Comparison of ENCODE assay signal across 20 cellular contexts in genomic region chr10:12835709-12836108, GRCh38.
DNase-seq lines count a peak whose midpoint lies in the region; ATAC-seq and TF ChIP-seq lines count a peak whose summit lies in the region.
"Had no signal": no experiment of that assay in that cellular context is flagged by ENCODE, and none has a peak within 500 bp of the region (broad histone marks: within the 10 kb centered on the region; RNA-seq: fewer than 3 reads in every experiment).

No MANE protein-coding gene starts in this region.

- no peak overlapping the region for H2BK5ac ChIP-seq in IMR-90 (ENCODE audit: low read depth, low read length, poor library complexity, severe bottlenecking)

- TF ChIP-seq CTCF in IMR-90 (conservative IDR thresholded peaks at IDR 0.05; ENCODE audit: low read depth, low read length), result no peak
- TF ChIP-seq CTCF in choroid plexus epithelial cell (conservative IDR thresholded peaks at IDR 0.05; ENCODE audit: low read depth, low read length), result no peak
- TF ChIP-seq CTCF in GM10266 (IDR thresholded peaks at IDR 0.05; ENCODE audit: control insufficient read depth, insufficient read depth, low read depth, missing control alignments), result no peak

- H2AK9ac ChIP-seq in IMR-90 (replicated peaks; ENCODE audit: low read depth, low read length, poor library complexity), result no peak overlapping the region

- H3K9me3 ChIP-seq in IMR-90 (ENCODE audit: control insufficient read depth, insufficient read depth, low read length), result no peaks in the 10 kb centered on the region
- H3K9me3 ChIP-seq: adrenal gland, heart right ventricle, left ventricle myocardium inferior, SJCRH30, upper lobe of right lung had no signal

- in situ Hi-C loops in ACHN (cut with HindIII; ENCODE audit: low pct_ligation_motif_present, low pct_unique_long_range_greater_than_20kb, low sequenced_read_pairs), result no loop called here
- in situ Hi-C loops in IMR-90 (cut with MboI; ENCODE audit: low sequenced_read_pairs), result no loop called here

- H4K8ac ChIP-seq in IMR-90 (ENCODE audit: low read depth in 2 of 2, low read length in 2 of 2), result no peak overlapping the region

- H2BK20ac ChIP-seq in IMR-90 (ENCODE audit: low read depth, low read length), result no peak overlapping the region

- no TSS peak for BruUV-seq in IMR-90 (replicated peaks; lab: Mats Ljungman, UMichigan)

- no CpG with 5 or more reads among the region's 5 CpGs for WGBS in IMR-90 (ENCODE audit: extremely low coverage in 2 of 2, insufficient read length in 1 of 2), 2 experiments

- H2BK15ac ChIP-seq in IMR-90 (ENCODE audit: low read depth, low read length), result no peak overlapping the region

- H3K4me3 Mint-ChIP-seq in activated T-cell treated with anti-CD3 and anti-CD28 coated beads, Interleukin-2, amount 50 U/mL, for 24 hours, result no peak overlapping the region

- TF ChIP-seq POLR2A in IMR-90 (IDR thresholded peaks at IDR 0.05; ENCODE audit: low read depth, low read length), result no peak

- no peak overlapping the region for H4K91ac ChIP-seq in IMR-90 (ENCODE audit: insufficient read depth, low read depth, low read length)

- H3K56ac ChIP-seq in IMR-90 (ENCODE audit: extremely low read depth, insufficient read depth, low read length), result no peak overlapping the region

- intact Hi-C loops in IMR-90 (cut with micrococcal nuclease), result no loop called here

- H3K9me3 Mint-ChIP-seq in activated T-cell treated with anti-CD3 and anti-CD28 coated beads, Interleukin-2, amount 50 U/mL, for 24 hours, result no peaks in the 10 kb centered on the region

- no peak overlapping the region for H4K5ac ChIP-seq in IMR-90 (ENCODE audit: low read depth, low read length)

- H3K36me3 ChIP-seq in IMR-90 (ENCODE audit: control insufficient read depth, insufficient read depth, low read length), result no peaks in the 10 kb centered on the region
- H3K36me3 ChIP-seq: adrenal gland, heart right ventricle, left ventricle myocardium inferior, SJCRH30, upper lobe of right lung, WERI-Rb-1 had no signal

- peak; percentile 74 for ATAC-seq in IMR-90 (ENCODE audit: low read depth)
- no peak for ATAC-seq in GM18867 (IDR thresholded peaks at IDR 0.05; ENCODE audit: unreplicated experiment)
- no peak for ATAC-seq in GM18909 (IDR thresholded peaks at IDR 0.05; ENCODE audit: poor library complexity, unreplicated experiment)
- ATAC-seq: HepG2, upper lobe of right lung had no signal

- no peak overlapping the region for H2AFZ ChIP-seq in IMR-90 (replicated peaks; ENCODE audit: low read length, poor library complexity)

- H3K79me1 ChIP-seq in IMR-90 (ENCODE audit: low read depth in 1 of 2, low read length in 2 of 2), result no peaks in the 10 kb centered on the region

- H3K4me3 ChIP-seq in IMR-90 (ENCODE audit: insufficient read depth, low read depth, low read length), result no peak overlapping the region
- H3K4me3 ChIP-seq in choroid plexus epithelial cell (ENCODE audit: low read depth, low read length), result no peak overlapping the region
- H3K4me3 ChIP-seq: adrenal gland, heart right ventricle, left ventricle myocardium inferior, SJCRH30, upper lobe of right lung had no signal

- H3K4me1 Mint-ChIP-seq in activated T-cell treated with anti-CD3 and anti-CD28 coated beads, Interleukin-2, amount 50 U/mL, for 24 hours (ENCODE audit: low read depth), result no peaks in the 10 kb centered on the region

- peaks cover 6% of the 10 kb centered on the region; the same call in 1 of the 2 replicates for H3K27me3 ChIP-seq in IMR-90 (ENCODE audit: control insufficient read depth, insufficient read depth, low read length)
- H3K27me3 ChIP-seq: adrenal gland, SJCRH30, upper lobe of right lung had no signal

- H4K20me1 ChIP-seq in IMR-90 (ENCODE audit: insufficient read depth, low read length), result no peaks in the 10 kb centered on the region

- no peak overlapping the region for H3K27ac Mint-ChIP-seq in activated T-cell treated with anti-CD3 and anti-CD28 coated beads, Interleukin-2, amount 50 U/mL, for 24 hours

- POLR2A ChIA-PET in IMR-90 (lab: Charles Lee; ENCODE audit: unreplicated experiment), result no interaction called here

- no peak overlapping the region for H3K18ac ChIP-seq in IMR-90 (ENCODE audit: low read depth, low read length)

- CTCF ChIA-PET in IMR-90 (lab: Yijun Ruan, JAX), result no interaction called here

- DNase-seq in ACHN, result peak; percentile 51
- peak; percentile 71 for DNase-seq in IMR-90
- peak; percentile 63 for DNase-seq in choroid plexus epithelial cell (ENCODE audit: low read depth)
- peak; percentile 31 for DNase-seq in myocyte (ENCODE audit: low read depth)
- no peak for DNase-seq in GM10266 (ENCODE audit: extremely low spot score)
- no peak for DNase-seq in activated T-cell treated with anti-CD3 and anti-CD28 coated beads, Interleukin-2, amount 50 U/mL, for 24 hours
- DNase-seq: activated T-cell treated with anti-CD3 and anti-CD28 coated beads for 4 hours; adrenal gland; DND-41; heart right ventricle; left ventricle myocardium inferior; NCI-H1436 treated with DMSO at 0.1 percent for 48 hours; NCI-H748 treated with DMSO at 0.1 percent for 48 hours; SJCRH30; stimulated activated CD4-positive, alpha-beta T cell treated with anti-CD3 and anti-CD28 coated beads, Interleukin-15, amount 100 ng/mL, for 24 hours; upper lobe of right lung; WERI-Rb-1 had no signal

- no peak overlapping the region for H3K23ac ChIP-seq in IMR-90 (ENCODE audit: low read depth, low read length)

- TF ChIP-seq RAD21 in IMR-90 (IDR thresholded peaks at IDR 0.05; ENCODE audit: low read length), result no peak

- H2BK120ac ChIP-seq in IMR-90 (ENCODE audit: low read depth, low read length), result no peak overlapping the region

- no peaks in the 10 kb centered on the region for H3K36me3 Mint-ChIP-seq in activated T-cell treated with anti-CD3 and anti-CD28 coated beads, Interleukin-2, amount 50 U/mL, for 24 hours (ENCODE audit: low read depth)

- peaks cover 6% of the 10 kb centered on the region for H3K27me3 Mint-ChIP-seq in activated T-cell treated with anti-CD3 and anti-CD28 coated beads, Interleukin-2, amount 50 U/mL, for 24 hours

- H3K27ac ChIP-seq in IMR-90 (ENCODE audit: insufficient read depth, low read length), result no peak overlapping the region
- H3K27ac ChIP-seq: adrenal gland, heart right ventricle, left ventricle myocardium inferior, SJCRH30, upper lobe of right lung, WERI-Rb-1 had no signal

- H3K14ac ChIP-seq in IMR-90 (replicated peaks; ENCODE audit: low read depth, low read length), result no peak overlapping the region

- H3K4me2 ChIP-seq in IMR-90 (ENCODE audit: low read depth, low read length), result no peak overlapping the region

- H2AK5ac ChIP-seq in IMR-90 (ENCODE audit: low read depth, low read length), result no peak overlapping the region; the same call in 1 of the 2 replicates

- peaks cover 3% of the 10 kb centered on the region; the same call in 1 of the 2 replicates for H3K4me1 ChIP-seq in IMR-90 (ENCODE audit: control insufficient read depth, insufficient read depth, low read length)
- H3K4me1 ChIP-seq: SJCRH30 had no signal

- dilution Hi-C loops in IMR-90 (cut with HindIII; ENCODE audit: low sequenced_read_pairs, unreplicated experiment), result no loop called here

- H3K4ac ChIP-seq in IMR-90 (ENCODE audit: low read depth, low read length), result no peak overlapping the region

- no peaks in the 10 kb centered on the region for H3K9me1 ChIP-seq in IMR-90 (ENCODE audit: insufficient read depth, low read length)

- H3K9ac ChIP-seq in IMR-90 (ENCODE audit: low read depth, low read length), result no peak overlapping the region

TF ChIP-seq in IMR-90, 13 proteins besides CTCF, POLR2A, EP300 and RAD21:
- no peak for TF ChIP-seq CEBPB (IDR thresholded peaks at IDR 0.05; ENCODE audit: low read depth, low read length)
- TF ChIP-seq CHD1 (IDR thresholded peaks at IDR 0.05; ENCODE audit: low read depth, low read length), result no peak
- no peak for TF ChIP-seq SMC3 (IDR thresholded peaks at IDR 0.05; ENCODE audit: low read depth, low read length)
- no peak for TF ChIP-seq ELK1 (IDR thresholded peaks at IDR 0.05; ENCODE audit: borderline replicate concordance, low read depth, low read length)
- 0 out of 2 replicates have a peak, but pooled peaks have one; percentile 16 for TF ChIP-seq FOS (IDR thresholded peaks at IDR 0.05; ENCODE audit: low read depth, low read length)
- no peak for TF ChIP-seq RFX5 (IDR thresholded peaks at IDR 0.05; ENCODE audit: low read depth, low read length)
- TF ChIP-seq MXI1 (IDR thresholded peaks at IDR 0.05; ENCODE audit: borderline replicate concordance, low read depth, low read length), result no peak
- TF ChIP-seq MAZ (IDR thresholded peaks at IDR 0.05; ENCODE audit: borderline replicate concordance, low read depth, low read length), result no peak
- peak; percentile 47 for TF ChIP-seq USF2 (IDR thresholded peaks at IDR 0.05; ENCODE audit: low read depth, low read length)
- no peak for TF ChIP-seq RCOR1 (IDR thresholded peaks at IDR 0.05; ENCODE audit: insufficient replicate concordance, low read length)

Comparison
In these comparisons a context has a peak if more than half of its experiments do, and no peak if none do; other contexts are left out.
1. DNase-seq: peak in ACHN (single experiment), IMR-90 (single experiment), choroid plexus epithelial cell (single experiment) and myocyte (single experiment); none in GM10266 (single experiment) and activated T-cell treated with anti-CD3 and anti-CD28 coated beads, Interleukin-2, amount 50 U/mL, for 24 hours (single experiment).